In genomic region chr5:127910307-127910956, GRCh38 we compare ENCODE assay signal across 19 cellular contexts.
DNase-seq lines count a peak whose midpoint lies in the region; ATAC-seq and TF ChIP-seq lines count a peak whose summit lies in the region.
"Had no signal": no experiment of that assay in that cellular context is flagged by ENCODE, and none has a peak within 500 bp of the region (broad histone marks: within the 10 kb centered on the region; RNA-seq: fewer than 3 reads in every experiment).

No MANE protein-coding gene starts in this region.

- DNase-seq in Right ventricle myocardium inferior (ENCODE audit: missing footprints) (no peak), right atrium auricular region (ENCODE audit: low spot score) (no peak), Calu3 (no peak), NCI-H748 (lab: John Stamatoyannopoulos, UW; ENCODE audit: unreplicated experiment) (peak; percentile 76), neural crest cell (ENCODE audit: low read depth, low spot score) (no peak), mammary epithelial cell (no peak)
- DNase-seq: AML-193, Caco-2, DMS153, EL, GOT3, KG1, MV-4-11, NCI-H1417 treated with DMSO at 0.1 percent for 48 hours, NCI-H2227 treated with DMSO at 0.1 percent for 48 hours, NCI-H524, SHP77 had no signal

- WGBS in mammary epithelial cell (ENCODE audit: low coverage, missing lambda C conversion rate) = 97% methylated on average over 2 of the region's 2 CpGs

- ATAC-seq in Right ventricle myocardium inferior (peak; percentile 52), HG02623 (IDR thresholded peaks at IDR 0.05; ENCODE audit: unreplicated experiment) (no peak)

- no peaks in the 10 kb centered on the region for H3K9me3 ChIP-seq in right atrium auricular region
- no peaks in the 10 kb centered on the region for H3K9me3 ChIP-seq in mammary epithelial cell (replicated peaks; ENCODE audit: insufficient read depth, low read length)
- H3K9me3 ChIP-seq: Caco-2 had no signal

- H3K27ac ChIP-seq in right atrium auricular region (no peak overlapping the region), mammary epithelial cell (ENCODE audit: insufficient read depth, low read depth, low read length) (no peak overlapping the region)
- H3K27ac ChIP-seq: SK-N-MC had no signal

- H3K4me2 ChIP-seq in mammary epithelial cell (ENCODE audit: insufficient read depth, low read depth, low read length) = no peak overlapping the region

- H4K20me1 ChIP-seq in mammary epithelial cell (ENCODE audit: insufficient read depth, low read length) = no peaks in the 10 kb centered on the region

- CTCF ChIA-PET in Calu3 (lab: Charles Lee) (interaction anchor here (0.7 to 3.3 kb wide), 10 partner anchors 9 to 172 kb away, joined by 3 to 16 read pairs (median 6); no protein-coding TSS in a partner anchor), mammary epithelial cell (lab: Charles Lee; ENCODE audit: low non-redundant PET) (no interaction called here)

- no peak overlapping the region for H3K4me3 ChIP-seq in right atrium auricular region
- H3K4me3 ChIP-seq in mammary epithelial cell (replicated peaks in 1 of 3; ENCODE audit: insufficient read depth in 1 of 3, low read depth in 2 of 3, low read length in 3 of 3) = no peak overlapping the region
- H3K4me3 ChIP-seq: SK-N-MC had no signal

- H3K4me1 Mint-ChIP-seq in Calu3 (ENCODE audit: low read depth, unreplicated experiment) = peaks cover 61% of the 10 kb centered on the region
- peaks cover 12% of the 10 kb centered on the region for H3K4me1 Mint-ChIP-seq in neural crest cell

- H3K27me3 ChIP-seq in right atrium auricular region (no peaks in the 10 kb centered on the region), mammary epithelial cell (ENCODE audit: insufficient read depth, low read length) (no peaks in the 10 kb centered on the region)

- H3K27ac Mint-ChIP-seq in Calu3 (ENCODE audit: unreplicated experiment) (peak overlapping the region; percentile 50), neural crest cell (ENCODE audit: unreplicated experiment) (peak overlapping the region; percentile 81)

- H3K4me1 ChIP-seq in right atrium auricular region (peaks cover 0 to 3% of the 10 kb centered on the region in 2 donors), mammary epithelial cell (ENCODE audit: insufficient read depth, low read length) (no peaks in the 10 kb centered on the region)

- H3K27me3 Mint-ChIP-seq in Calu3 (ENCODE audit: unreplicated experiment) (no peaks in the 10 kb centered on the region), neural crest cell (ENCODE audit: low read depth) (no peaks in the 10 kb centered on the region)

- in situ Hi-C loops in mammary epithelial cell (cut with MboI; ENCODE audit: low sequenced_read_pairs in 2 of 2) = no loop called here

- H3K36me3 Mint-ChIP-seq in Calu3 (ENCODE audit: insufficient read depth, unreplicated experiment) (no peaks in the 10 kb centered on the region), neural crest cell (ENCODE audit: low read depth) (no peaks in the 10 kb centered on the region)

- TF ChIP-seq CTCF in right atrium auricular region (IDR thresholded peaks at IDR 0.05) (no peak), Calu3 (IDR thresholded peaks at IDR 0.05; ENCODE audit: unreplicated experiment) (no peak), neural crest cell (conservative IDR thresholded peaks at IDR 0.05) (no peak), mammary epithelial cell (conservative IDR thresholded peaks at IDR 0.05 in 1 of 2, IDR thresholded peaks at IDR 0.05 in 1 of 2; ENCODE audit: extremely low read depth in 1 of 2, insufficient read depth in 1 of 2, low read depth in 1 of 2, low read length in 2 of 2) (no peak)

- no peaks in the 10 kb centered on the region for H3K79me2 ChIP-seq in mammary epithelial cell (ENCODE audit: insufficient read depth, low read length)

- dilution Hi-C loops in mammary epithelial cell (cut with HindIII; ENCODE audit: low sequenced_read_pairs) = no loop called here

- no peak overlapping the region for H3K9ac ChIP-seq in mammary epithelial cell (ENCODE audit: insufficient read depth, low read length)

- intact Hi-C loops in Right ventricle myocardium inferior (cut with DNase I) (no loop called here), Calu3 (cut with micrococcal nuclease; ENCODE audit: unreplicated experiment) (no loop called here), mammary epithelial cell (cut with micrococcal nuclease) (no loop called here)

- H3K4me3 Mint-ChIP-seq in Calu3 (ENCODE audit: low read depth, unreplicated experiment) (no peak overlapping the region), neural crest cell (no peak overlapping the region)

- H2AFZ ChIP-seq in mammary epithelial cell (ENCODE audit: low read depth, low read length) = no peak overlapping the region

- BruUV-seq in Calu3 (replicated peaks; lab: Mats Ljungman, UMichigan) (no TSS peak), mammary epithelial cell (replicated peaks; lab: Mats Ljungman, UMichigan) (no TSS peak)

- no peaks in the 10 kb centered on the region for H3K9me3 Mint-ChIP-seq in Calu3 (ENCODE audit: low read depth, unreplicated experiment)
- no peaks in the 10 kb centered on the region for H3K9me3 Mint-ChIP-seq in neural crest cell

- H3K36me3 ChIP-seq in right atrium auricular region (no peaks in the 10 kb centered on the region), mammary epithelial cell (ENCODE audit: insufficient read depth, low read length) (no peaks in the 10 kb centered on the region)
